ENCODE assay signal across 1 cellular context in the genomic region with DNA sequence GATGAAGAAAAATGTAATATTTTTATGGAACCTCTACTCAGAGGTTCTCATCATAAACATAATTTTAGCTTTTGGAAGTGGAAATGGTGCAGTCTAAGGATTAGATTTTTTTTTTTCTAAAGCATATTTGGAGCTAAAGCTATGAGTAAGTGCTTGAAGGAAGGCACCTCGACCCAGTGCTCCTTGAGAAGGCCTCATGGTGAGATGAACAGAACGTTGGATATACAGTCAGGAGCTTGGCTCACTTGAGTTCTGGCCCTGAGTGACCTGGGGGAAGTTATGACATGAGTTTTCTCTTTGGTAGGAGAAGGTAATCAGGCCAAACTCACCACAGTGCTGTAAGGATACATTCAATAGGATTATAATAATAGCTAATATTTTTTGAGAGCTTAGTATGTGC.
TF ChIP-seq lines count a peak whose summit lies in the region.

No MANE protein-coding gene starts in this region.

TF ChIP-seq in GM23338, 12 proteins besides CTCF, POLR2A, EP300 and RAD21 (continued from another document):
- TF ChIP-seq, protein P1, sequence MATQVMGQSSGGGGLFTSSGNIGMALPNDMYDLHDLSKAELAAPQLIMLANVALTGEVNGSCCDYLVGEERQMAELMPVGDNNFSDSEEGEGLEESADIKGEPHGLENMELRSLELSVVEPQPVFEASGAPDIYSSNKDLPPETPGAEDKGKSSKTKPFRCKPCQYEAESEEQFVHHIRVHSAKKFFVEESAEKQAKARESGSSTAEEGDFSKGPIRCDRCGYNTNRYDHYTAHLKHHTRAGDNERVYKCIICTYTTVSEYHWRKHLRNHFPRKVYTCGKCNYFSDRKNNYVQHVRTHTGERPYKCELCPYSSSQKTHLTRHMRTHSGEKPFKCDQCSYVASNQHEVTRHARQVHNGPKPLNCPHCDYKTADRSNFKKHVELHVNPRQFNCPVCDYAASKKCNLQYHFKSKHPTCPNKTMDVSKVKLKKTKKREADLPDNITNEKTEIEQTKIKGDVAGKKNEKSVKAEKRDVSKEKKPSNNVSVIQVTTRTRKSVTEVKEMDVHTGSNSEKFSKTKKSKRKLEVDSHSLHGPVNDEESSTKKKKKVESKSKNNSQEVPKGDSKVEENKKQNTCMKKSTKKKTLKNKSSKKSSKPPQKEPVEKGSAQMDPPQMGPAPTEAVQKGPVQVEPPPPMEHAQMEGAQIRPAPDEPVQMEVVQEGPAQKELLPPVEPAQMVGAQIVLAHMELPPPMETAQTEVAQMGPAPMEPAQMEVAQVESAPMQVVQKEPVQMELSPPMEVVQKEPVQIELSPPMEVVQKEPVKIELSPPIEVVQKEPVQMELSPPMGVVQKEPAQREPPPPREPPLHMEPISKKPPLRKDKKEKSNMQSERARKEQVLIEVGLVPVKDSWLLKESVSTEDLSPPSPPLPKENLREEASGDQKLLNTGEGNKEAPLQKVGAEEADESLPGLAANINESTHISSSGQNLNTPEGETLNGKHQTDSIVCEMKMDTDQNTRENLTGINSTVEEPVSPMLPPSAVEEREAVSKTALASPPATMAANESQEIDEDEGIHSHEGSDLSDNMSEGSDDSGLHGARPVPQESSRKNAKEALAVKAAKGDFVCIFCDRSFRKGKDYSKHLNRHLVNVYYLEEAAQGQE (IDR thresholded peaks at IDR 0.05; ENCODE audit: unreplicated experiment): no peak
- TF ChIP-seq JUNB (IDR thresholded peaks at IDR 0.05; ENCODE audit: unreplicated experiment) (no peak), ZNF114 (CRISPR knock-in tag; IDR thresholded peaks at IDR 0.05) (no peak)
